Comparison of ENCODE assay signal across 8 cellular contexts in genomic region chr1:215526147-215526845, GRCh38.
DNase-seq lines count a peak whose midpoint lies in the region; ATAC-seq and TF ChIP-seq lines count a peak whose summit lies in the region.

No MANE protein-coding gene starts in this region.

- ATAC-seq in GM21576 (IDR thresholded peaks at IDR 0.05; ENCODE audit: unreplicated experiment) = peak; percentile 53

- no peak overlapping the region for H3K4me3 ChIP-seq in fibroblast of pulmonary artery (replicated peaks; ENCODE audit: low read depth, low read length)

- peak; percentile 3 for DNase-seq in ELF-1 (ENCODE audit: low read depth, low spot score)
- peak; percentile 40 for DNase-seq in MV-4-11 (lab: John Stamatoyannopoulos, UW)
- DNase-seq in SHP77 (lab: John Stamatoyannopoulos, UW) = peak; percentile 30 to 59
- DNase-seq in fibroblast of pulmonary artery (ENCODE audit: low read depth) = peak; percentile 74
- DNase-seq in retina = peak; percentile 45
- no peak for DNase-seq in activated CD4-positive, alpha-beta T cell treated with anti-CD3 and anti-CD28 coated beads for 4 hours
- no peak for DNase-seq in stimulated activated CD4-positive, alpha-beta T cell treated with anti-CD3 and anti-CD28 coated beads, Interleukin-2, amount 100 ng/mL, for 48 hours

- TF ChIP-seq CTCF in fibroblast of pulmonary artery (IDR thresholded peaks at IDR 0.05; ENCODE audit: low read length, missing control alignments) = peak; percentile 50

Comparison
In these comparisons a context has a peak if more than half of its experiments do, and no peak if none do; other contexts are left out.
1. DNase-seq: peak in ELF-1 (single experiment), MV-4-11 (single experiment), SHP77 (2 of 2), fibroblast of pulmonary artery (single experiment) and retina (single experiment); none in activated CD4-positive, alpha-beta T cell treated with anti-CD3 and anti-CD28 coated beads for 4 hours (0 of 2) and stimulated activated CD4-positive, alpha-beta T cell treated with anti-CD3 and anti-CD28 coated beads, Interleukin-2, amount 100 ng/mL, for 48 hours (0 of 2).